ENCODE assay signal across 21 cellular contexts in the genomic region with DNA sequence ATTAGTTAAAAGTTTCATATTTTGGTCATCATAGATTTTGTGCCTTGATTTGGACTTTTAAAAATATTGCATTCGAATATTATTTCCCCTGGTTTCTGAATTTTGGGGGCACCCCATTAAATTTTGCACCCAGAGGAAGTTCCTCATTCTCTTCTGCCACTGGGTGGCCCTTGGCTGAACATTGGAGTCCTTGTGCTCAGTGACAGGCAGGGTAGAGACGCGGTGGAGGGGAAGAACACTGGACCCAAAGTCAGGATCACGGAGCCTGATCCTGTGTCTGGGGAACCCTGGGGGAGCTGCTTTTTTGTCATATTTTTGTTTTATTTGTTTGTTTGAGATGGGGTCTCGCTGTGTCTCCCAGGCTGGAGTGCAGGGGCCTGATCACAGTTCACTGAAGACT.
DNase-seq lines count a peak whose midpoint lies in the region; ATAC-seq, FAIRE-seq and TF ChIP-seq lines count a peak whose summit lies in the region.
"Had no signal": no experiment of that assay in that cellular context is flagged by ENCODE, and none has a peak within 500 bp of the region (broad histone marks: within the 10 kb centered on the region; RNA-seq: fewer than 3 reads in every experiment).

No MANE protein-coding gene starts in this region.

- DNase-seq in activated T-cell treated with anti-CD3 and anti-CD28 coated beads, Interleukin-2, amount 50 U/mL, for 24 hours = no peak
- no peak for DNase-seq in activated T-cell treated with anti-CD3 and anti-CD28 coated beads, Interleukin-2, amount 50 U/mL, for 1 hour
- DNase-seq in T-helper 17 cell = no peak
- DNase-seq in keratinocyte (ENCODE audit: low read depth, low spot score) = no peak
- no peak for DNase-seq in D721Med (ENCODE audit: insufficient read length, low spot score)
- no peak for DNase-seq in kidney glomerular epithelial cell (lab: John Stamatoyannopoulos, UW)
- DNase-seq in activated gamma-delta T cell treated with Interleukin-2 at 50 U/mL for 16 hours = no peak
- DNase-seq: 8988T; activated CD8-positive, alpha-beta memory T cell treated with anti-CD3 and anti-CD28 coated beads, Interleukin-2, amount 10 ng/mL, durations not matched to agents 7 days and 5 days; activated effector memory CD4-positive, alpha-beta T cell treated with Interleukin-2 at 50 U/mL for 16 hours; cerebellar nuclear complex; naive thymus-derived CD8-positive, alpha-beta T cell had no signal

- H3K27ac Mint-ChIP-seq in activated T-cell treated with anti-CD3 and anti-CD28 coated beads, Interleukin-2, amount 50 U/mL, for 24 hours = peak overlapping the region; percentile 81
- H3K27ac Mint-ChIP-seq in T-helper 17 cell = peak overlapping the region; percentile 11
- H3K27ac Mint-ChIP-seq: activated CD8-positive, alpha-beta memory T cell treated with anti-CD3 and anti-CD28 coated beads, Interleukin-2, amount 10 ng/mL, durations not matched to agents 7 days and 5 days; B cell had no signal

- TF ChIP-seq CTCF in keratinocyte (optimal IDR thresholded peaks at IDR 0.05 in 1 of 3, IDR thresholded peaks at IDR 0.05 in 1 of 3, conservative IDR thresholded peaks at IDR 0.05 in 1 of 3; ENCODE audit: extremely low read depth in 1 of 3, insufficient read depth in 2 of 3, low read length in 3 of 3) (no peak), D721Med (IDR thresholded peaks at IDR 0.05; ENCODE audit: insufficient read depth, missing control alignments) (no peak)

- no peaks in the 10 kb centered on the region for H3K27me3 ChIP-seq in keratinocyte (ENCODE audit: control insufficient read depth, extremely low read depth, insufficient read depth, low read length)
- H3K27me3 ChIP-seq: heart left ventricle had no signal

- peaks cover 64% of the 10 kb centered on the region for H3K4me1 Mint-ChIP-seq in activated T-cell treated with anti-CD3 and anti-CD28 coated beads, Interleukin-2, amount 50 U/mL, for 24 hours (ENCODE audit: low read depth)
- peaks cover 35% of the 10 kb centered on the region for H3K4me1 Mint-ChIP-seq in T-helper 17 cell

- peaks cover 43% of the 10 kb centered on the region for H3K79me2 ChIP-seq in keratinocyte (ENCODE audit: control insufficient read depth, insufficient read depth, low read length)

- no peaks in the 10 kb centered on the region for H3K9me3 Mint-ChIP-seq in activated T-cell treated with anti-CD3 and anti-CD28 coated beads, Interleukin-2, amount 50 U/mL, for 24 hours
- H3K9me3 Mint-ChIP-seq: naive thymus-derived CD8-positive, alpha-beta T cell had no signal

- H3K4me3 ChIP-seq in keratinocyte (ENCODE audit: control insufficient read depth in 2 of 3, extremely low read depth in 1 of 3, insufficient read depth in 2 of 3, low read depth in 1 of 3, low read length in 3 of 3) = no peak overlapping the region
- peak overlapping the region in 1 of 7 experiments; percentile 43 for H3K4me3 ChIP-seq in skin epidermis
- H3K4me3 ChIP-seq: lung had no signal

- H3K36me3 Mint-ChIP-seq in activated T-cell treated with anti-CD3 and anti-CD28 coated beads, Interleukin-2, amount 50 U/mL, for 24 hours (ENCODE audit: low read depth) = peaks cover 86% of the 10 kb centered on the region
- H3K36me3 Mint-ChIP-seq in T-helper 17 cell (ENCODE audit: low read depth) = peaks cover 4% of the 10 kb centered on the region

- peaks cover 4% of the 10 kb centered on the region for H4K20me1 ChIP-seq in keratinocyte (ENCODE audit: control insufficient read depth, extremely low read depth, insufficient read depth, low read length)

- H3K9me3 ChIP-seq in T-helper 17 cell (ENCODE audit: control insufficient read depth, low read length, poor library complexity, severe bottlenecking) = no peaks in the 10 kb centered on the region
- no peaks in the 10 kb centered on the region for H3K9me3 ChIP-seq in keratinocyte (ENCODE audit: control insufficient read depth, low read depth, low read length)
- H3K9me3 ChIP-seq: heart left ventricle had no signal

- no peak overlapping the region for H2AFZ ChIP-seq in keratinocyte (ENCODE audit: control insufficient read depth, low read length)

- FAIRE-seq in keratinocyte (lab: Jason Lieb, UNC) (no peak), D721Med (lab: Jason Lieb, UNC) (no peak)
- FAIRE-seq: G401.6, GM19239, HTR-8/SVneo, urothelium cell line had no signal

- H3K4me1 ChIP-seq in keratinocyte (ENCODE audit: control insufficient read depth, extremely low read depth, insufficient read depth, low read length) = peaks cover 36% of the 10 kb centered on the region

- H3K4me2 ChIP-seq in keratinocyte (ENCODE audit: control insufficient read depth, extremely low read depth, insufficient read depth, low read depth, low read length) = peak overlapping the region; percentile 37

- no peak overlapping the region for H3K9ac ChIP-seq in keratinocyte (ENCODE audit: control insufficient read depth, extremely low read depth, insufficient read depth, low read length)

- no peaks in the 10 kb centered on the region for H3K27me3 Mint-ChIP-seq in activated T-cell treated with anti-CD3 and anti-CD28 coated beads, Interleukin-2, amount 50 U/mL, for 24 hours
- no peaks in the 10 kb centered on the region for H3K27me3 Mint-ChIP-seq in T-helper 17 cell
- H3K27me3 Mint-ChIP-seq: activated CD8-positive, alpha-beta memory T cell treated with anti-CD3 and anti-CD28 coated beads, Interleukin-2, amount 10 ng/mL, durations not matched to agents 7 days and 5 days; B cell; naive thymus-derived CD8-positive, alpha-beta T cell had no signal

- H3K36me3 ChIP-seq in keratinocyte (ENCODE audit: control insufficient read depth in 2 of 2, extremely low read depth in 1 of 2, insufficient read depth in 2 of 2, low read length in 2 of 2) = peaks cover 38% of the 10 kb centered on the region in 2 experiments

- H3K27ac ChIP-seq in keratinocyte (ENCODE audit: control insufficient read depth, insufficient read depth, low read length) (no peak overlapping the region), skin epidermis (peak overlapping the region in 13 of 21 experiments; percentile 9 to 92 (median 36))

- peaks cover 6% of the 10 kb centered on the region for H3K9me1 ChIP-seq in keratinocyte (ENCODE audit: control insufficient read depth, extremely low read depth, insufficient read depth, low read length)

- no peak for ATAC-seq in T-helper 17 cell
- ATAC-seq: activated CD4-positive, CD25-positive, alpha-beta regulatory T cell treated with anti-CD3 and anti-CD28 coated beads, Interleukin-2, amount 50 U/mL, for 24 hours; activated CD8-positive, alpha-beta memory T cell treated with anti-CD3 and anti-CD28 coated beads, Interleukin-2, amount 10 ng/mL, durations not matched to agents 7 days and 5 days; naive thymus-derived CD8-positive, alpha-beta T cell had no signal

- dilution Hi-C loops in keratinocyte (cut with MboI; ENCODE audit: extremely low pct_ligation_motif_present, low sequenced_read_pairs) = no loop called here

- H3K4me3 Mint-ChIP-seq in activated T-cell treated with anti-CD3 and anti-CD28 coated beads, Interleukin-2, amount 50 U/mL, for 24 hours = no peak overlapping the region
- H3K4me3 Mint-ChIP-seq in T-helper 17 cell = no peak overlapping the region
- H3K4me3 Mint-ChIP-seq: activated CD8-positive, alpha-beta memory T cell treated with anti-CD3 and anti-CD28 coated beads, Interleukin-2, amount 10 ng/mL, durations not matched to agents 7 days and 5 days; B cell had no signal
